In genomic region chr7:151226560-151226874, GRCh38 we compare ENCODE assay signal across 8 cellular contexts. TPM values are rescaled to one million over a fixed set of nuclear protein-coding genes. Genes with fewer than 3 reads are reported as not detected.
DNase-seq lines count a peak whose midpoint lies in the region; ATAC-seq and TF ChIP-seq lines count a peak whose summit lies in the region.

No MANE protein-coding gene starts in this region.

- no TSS peak for BruUV-seq in MCF 10A (replicated peaks; lab: Mats Ljungman, UMichigan)

- H3K4me1 ChIP-seq in CD4-positive, alpha-beta memory T cell (ENCODE audit: insufficient read depth, low read length) = peaks cover 28% of the 10 kb centered on the region
- H3K4me1 ChIP-seq in mucosa of stomach (ENCODE audit: control insufficient read depth, insufficient read depth, low read length) = peaks cover 16% of the 10 kb centered on the region

- no peak for DNase-seq in CD4-positive, alpha-beta memory T cell
- DNase-seq in MCF 10A (ENCODE audit: unreplicated experiment) = no peak
- DNase-seq in nucleus accumbens (lab: John Stamatoyannopoulos, UW) = no peak
- no peak for DNase-seq in DMS53 treated with DMSO at 0.1 percent for 48 hours (lab: John Stamatoyannopoulos, UW; ENCODE audit: unreplicated experiment)
- DNase-seq in NOMO-1 treated with dmso at 0.1 percent for 144 hours (lab: John Stamatoyannopoulos, UW; ENCODE audit: unreplicated experiment) = no peak
- no peak for DNase-seq in C1 segment of cervical spinal cord (lab: John Stamatoyannopoulos, UW)

- H3K27me3 ChIP-seq in CD4-positive, alpha-beta memory T cell (ENCODE audit: insufficient read depth, low read length) = no peaks in the 10 kb centered on the region
- H3K27me3 ChIP-seq in mucosa of stomach (ENCODE audit: control insufficient read depth, insufficient read depth, low read length) = no peaks in the 10 kb centered on the region

- peaks cover 30 to 41% of the 10 kb centered on the region in 2 donors for H3K36me3 Mint-ChIP-seq in CD4-positive, alpha-beta memory T cell
- H3K36me3 Mint-ChIP-seq in MCF 10A (ENCODE audit: insufficient read depth, unreplicated experiment) = peaks cover 41% of the 10 kb centered on the region

- no peaks in the 10 kb centered on the region for H3K27me3 Mint-ChIP-seq in CD4-positive, alpha-beta memory T cell
- H3K27me3 Mint-ChIP-seq in MCF 10A (ENCODE audit: insufficient read depth, unreplicated experiment) = no peaks in the 10 kb centered on the region

- intact Hi-C loops in CD4-positive, alpha-beta memory T cell (cut with micrococcal nuclease) = loop anchor here (2.0 kb wide), 3 partner anchors 124 to 650 kb away; partner anchors contain the start of genes PRKAG2 and SLC4A2
- intact Hi-C loops in MCF 10A (cut with micrococcal nuclease) = no loop called here

- peak overlapping the region; percentile 95 to 98 (median 96) for H3K27ac Mint-ChIP-seq in CD4-positive, alpha-beta memory T cell
- peak overlapping the region; percentile 99 for H3K27ac Mint-ChIP-seq in MCF 10A (ENCODE audit: low read depth, unreplicated experiment)

- H3K9me3 ChIP-seq in CD4-positive, alpha-beta memory T cell (ENCODE audit: control insufficient read depth in 1 of 2, low read length in 2 of 2) = no peaks in the 10 kb centered on the region
- no peaks in the 10 kb centered on the region for H3K9me3 ChIP-seq in mucosa of stomach (ENCODE audit: control insufficient read depth, low read length)

- POLR2A ChIA-PET in CD4-positive, alpha-beta memory T cell (lab: Charles Lee; ENCODE audit: partially characterized antibody) = interaction anchor here (0.9 to 3.6 kb wide), 11 partner anchors 9 to 293 kb away, joined by 3 to 32 read pairs (median 5); partner anchors contain the start of genes GBX1, H2BK1 and RHEB
- POLR2A ChIA-PET in MCF 10A (lab: Yijun Ruan, JAX) = interaction anchor here (0.5 to 2.5 kb wide), 19 partner anchors 10 to 142 kb away, joined by 3 to 19 read pairs (median 4); partner anchors contain the start of gene NUB1

- H3K9me3 Mint-ChIP-seq in CD4-positive, alpha-beta memory T cell = peaks cover 0 to 2% (median 0%) of the 10 kb centered on the region in 8 donors
- H3K9me3 Mint-ChIP-seq in MCF 10A (ENCODE audit: unreplicated experiment) = no peaks in the 10 kb centered on the region

- H3K36me3 ChIP-seq in CD4-positive, alpha-beta memory T cell (ENCODE audit: insufficient read depth, low read length) = peaks cover 32% of the 10 kb centered on the region
- H3K36me3 ChIP-seq in mucosa of stomach (ENCODE audit: control insufficient read depth, insufficient read depth, low read length) = no peaks in the 10 kb centered on the region

- peak; percentile 17 for ATAC-seq in HG03135 (IDR thresholded peaks at IDR 0.05; ENCODE audit: unreplicated experiment)

- TF ChIP-seq CTCF in MCF 10A (IDR thresholded peaks at IDR 0.05; ENCODE audit: unreplicated experiment) = no peak

- peaks cover 26 to 46% (median 34%) of the 10 kb centered on the region in 4 donors for H3K4me1 Mint-ChIP-seq in CD4-positive, alpha-beta memory T cell
- H3K4me1 Mint-ChIP-seq in MCF 10A (ENCODE audit: insufficient read depth, unreplicated experiment) = peaks cover 17% of the 10 kb centered on the region

- CTCF ChIA-PET in CD4-positive, alpha-beta memory T cell (lab: Charles Lee; ENCODE audit: partially characterized antibody) = interaction anchor here (0.8 to 2.9 kb wide), 4 partner anchors 17 to 264 kb away, joined by 3 to 33 read pairs (median 4); no protein-coding TSS in a partner anchor
- CTCF ChIA-PET in MCF 10A (lab: Yijun Ruan, JAX) = interaction anchor here (1.0 to 1.4 kb wide), 2 partner anchors 18 to 75 kb away, joined by 4 to 5 read pairs; no protein-coding TSS in a partner anchor

- H3K27ac ChIP-seq in CD4-positive, alpha-beta memory T cell (ENCODE audit: low read depth, low read length) = peak overlapping the region; percentile 83

- peak overlapping the region; percentile 62 to 80 for H3K4me3 ChIP-seq in CD4-positive, alpha-beta memory T cell (ENCODE audit: low read length in 2 of 2)
- peak overlapping the region; percentile 32 for H3K4me3 ChIP-seq in mucosa of stomach (ENCODE audit: low read length)

- H3K9ac ChIP-seq in mucosa of stomach (ENCODE audit: low read length) = peak overlapping the region; percentile 71

- peak overlapping the region; percentile 95 to 100 (median 96) for H3K4me3 Mint-ChIP-seq in CD4-positive, alpha-beta memory T cell
- peak overlapping the region; percentile 99 for H3K4me3 Mint-ChIP-seq in MCF 10A (ENCODE audit: unreplicated experiment)

RNA-seq across cellular contexts. Expression of gene ABCF2, which starts 0.5 kb away (rescaled TPM):
- 10 to 100 TPM; 31.4 to 35.7 TPM for total RNA-seq in CD4-positive, alpha-beta memory T cell
- polyA plus RNA-seq in CD4-positive, alpha-beta memory T cell = 10 to 100 TPM; 33.0 to 37.3 TPM
- 47.3 and 72.4 TPM in 2 replicates for total RNA-seq in MCF 10A (2022)

RNA-seq across cellular contexts. Expression of gene CHPF2, which starts 5.8 kb away (rescaled TPM):
- 10 to 100 TPM; 52.2 to 52.3 TPM for total RNA-seq in CD4-positive, alpha-beta memory T cell
- 10 to 100 TPM; 25.3 to 28.6 TPM for polyA plus RNA-seq in CD4-positive, alpha-beta memory T cell
- total RNA-seq in MCF 10A (2022) = 28.2 and 33.8 TPM in 2 replicates

RNA-seq across cellular contexts. Expression of gene H2BK1, which starts 16.2 kb away (rescaled TPM):
- 1 to 10 TPM; 4.9 to 6.9 TPM for total RNA-seq in CD4-positive, alpha-beta memory T cell
- polyA plus RNA-seq in CD4-positive, alpha-beta memory T cell = not detected
- not detected in 2 replicates for total RNA-seq in MCF 10A (2022)

RNA-seq across cellular contexts. Expression of gene SMARCD3, which starts 22.0 kb away (rescaled TPM):
- 1 to 10 TPM; 4.0 to 5.2 TPM for total RNA-seq in CD4-positive, alpha-beta memory T cell
- 1 to 10 TPM; 4.6 TPM for polyA plus RNA-seq in CD4-positive, alpha-beta memory T cell
- total RNA-seq in MCF 10A (2022) = 3.8 and 5.3 TPM in 2 replicates

RNA-seq across cellular contexts. Expression of gene ASB10, which starts 39.5 kb away (rescaled TPM):
- not detected for total RNA-seq in CD4-positive, alpha-beta memory T cell
- polyA plus RNA-seq in CD4-positive, alpha-beta memory T cell = not detected
- not detected in 2 replicates for total RNA-seq in MCF 10A (2022)
